Comparison of ENCODE assay signal across 21 cellular contexts in the genomic region with DNA sequence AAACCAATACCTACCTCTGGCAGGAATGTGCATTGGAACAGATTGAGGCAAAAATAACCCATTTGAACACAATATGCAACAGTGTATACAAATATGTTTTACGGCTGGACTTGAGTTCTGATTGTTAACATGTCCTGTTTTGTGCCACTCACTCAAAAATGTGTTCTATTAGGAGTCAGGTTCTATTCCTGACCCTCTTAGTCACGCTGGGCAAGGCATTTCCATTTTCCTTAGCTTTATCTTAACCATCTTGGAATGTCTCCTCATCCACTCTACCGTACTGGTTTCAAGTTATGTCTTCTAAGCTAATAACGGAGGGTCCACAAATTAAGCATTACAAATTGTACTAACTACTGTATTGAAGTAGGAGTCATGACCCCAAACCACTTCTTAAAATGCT.
DNase-seq lines count a peak whose midpoint lies in the region; FAIRE-seq and TF ChIP-seq lines count a peak whose summit lies in the region.
"Had no signal": no experiment of that assay in that cellular context is flagged by ENCODE, and none has a peak within 500 bp of the region (broad histone marks: within the 10 kb centered on the region; RNA-seq: fewer than 3 reads in every experiment).

No MANE protein-coding gene starts in this region.

- peaks cover 3% of the 10 kb centered on the region; the same call in 1 of the 2 replicates for H3K36me3 ChIP-seq in ACC112 (ENCODE audit: insufficient read depth, low read length)
- no peaks in the 10 kb centered on the region for H3K36me3 ChIP-seq in endothelial cell of umbilical vein (ENCODE audit: control insufficient read depth in 2 of 2, extremely low read depth in 1 of 2, insufficient read depth in 2 of 2, low read length in 2 of 2)

- H3K27ac Mint-ChIP-seq in osteocyte (ENCODE audit: unreplicated experiment): peak overlapping the region; percentile 61

- no TSS peak for BruUV-seq in endothelial cell of umbilical vein (replicated peaks; lab: Mats Ljungman, UMichigan)

- DNase-seq in GM12892 (ENCODE audit: insufficient read length) (no peak), endothelial cell of umbilical vein (ENCODE audit: low read depth, low spot score) (no peak), osteocyte (ENCODE audit: extremely low spot score, unreplicated experiment) (no peak), DMS114 treated with DMSO at 0.1 percent for 48 hours (lab: John Stamatoyannopoulos, UW; ENCODE audit: unreplicated experiment) (no peak), NCI-H510A treated with DMSO at 0.1 percent for 48 hours (lab: John Stamatoyannopoulos, UW) (no peak), GM20000 (ENCODE audit: low spot score) (no peak), GDM1 (lab: John Stamatoyannopoulos, UW) (no peak)
- DNase-seq: ACHN; activated CD4-positive, CD25-positive, alpha-beta regulatory T cell; activated gamma-delta T cell treated with Interleukin-2 at 50 U/mL for 16 hours; heart left ventricle; NCI-H1105 treated with DMSO at 0.1 percent for 48 hours; NCI-H774; posterior cingulate gyrus; T-helper 1 cell had no signal

- peaks cover 73% of the 10 kb centered on the region for H3K4me1 ChIP-seq in ACC112 (ENCODE audit: control insufficient read depth, insufficient read depth, low read length, unreplicated experiment)
- H3K4me1 ChIP-seq in endothelial cell of umbilical vein (ENCODE audit: control insufficient read depth, extremely low read depth, insufficient read depth, low read length): peaks cover 38% of the 10 kb centered on the region

- no peak overlapping the region for H3K4me3 Mint-ChIP-seq in osteocyte (ENCODE audit: unreplicated experiment)
- H3K4me3 Mint-ChIP-seq: brain; dendritic cell treated with granulocyte-macrophage colony-stimulating factor and Interleukin-4, amounts not matched to agents 40 ng/mL and 50 ng/mL, for 4 days had no signal

- CTCF ChIA-PET in endothelial cell of umbilical vein (lab: Charles Lee): interaction anchor here (1.3 to 5.6 kb wide), 4 partner anchors 10 to 78 kb away, joined by 3 to 39 read pairs (median 4); a partner anchor contains a TSS

- peaks cover 50% of the 10 kb centered on the region for H3K4me1 Mint-ChIP-seq in osteocyte (ENCODE audit: unreplicated experiment)

- no peaks in the 10 kb centered on the region for H3K27me3 ChIP-seq in ACC112 (ENCODE audit: insufficient read depth, low read length)
- no peaks in the 10 kb centered on the region for H3K27me3 ChIP-seq in endothelial cell of umbilical vein (ENCODE audit: control insufficient read depth in 2 of 2, insufficient read depth in 2 of 2, low read length in 2 of 2)
- H3K27me3 ChIP-seq: heart left ventricle had no signal

- no peaks in the 10 kb centered on the region for H3K9me3 ChIP-seq in endothelial cell of umbilical vein (replicated peaks; ENCODE audit: control insufficient read depth, insufficient read depth, low read length)
- H3K9me3 ChIP-seq: heart left ventricle had no signal

- no peak overlapping the region for H3K9ac ChIP-seq in endothelial cell of umbilical vein (replicated peaks; ENCODE audit: extremely low read depth, insufficient read depth, low read length)

- H3K9me1 ChIP-seq in endothelial cell of umbilical vein (replicated peaks; ENCODE audit: control insufficient read depth, extremely low read depth, insufficient read depth, low read length): no peaks in the 10 kb centered on the region

- FAIRE-seq in GM12892 (lab: Jason Lieb, UNC) (peak; percentile 5), endothelial cell of umbilical vein (lab: Jason Lieb, UNC) (peak; percentile 43)
- FAIRE-seq: H54, keratinocyte had no signal

- dilution Hi-C loops in endothelial cell of umbilical vein (cut with MboI; ENCODE audit: extremely low pct_ligation_motif_present, low sequenced_read_pairs): no loop called here

- no peak overlapping the region for H3K4me3 ChIP-seq in ACC112 (ENCODE audit: low read depth, low read length)
- H3K4me3 ChIP-seq in endothelial cell of umbilical vein (replicated peaks in 1 of 3; ENCODE audit: insufficient read depth in 1 of 3, low read depth in 1 of 3, low read length in 3 of 3): no peak overlapping the region
- H3K4me3 ChIP-seq: heart left ventricle, skin epidermis had no signal

- H4K20me1 ChIP-seq in endothelial cell of umbilical vein (replicated peaks; ENCODE audit: control insufficient read depth, extremely low read depth, insufficient read depth, low read length): no peaks in the 10 kb centered on the region

- H3K79me2 ChIP-seq in ACC112 (ENCODE audit: control insufficient read depth, insufficient read depth, low read length, unreplicated experiment) (peaks cover 67% of the 10 kb centered on the region), endothelial cell of umbilical vein (ENCODE audit: control insufficient read depth, insufficient read depth, low read length) (no peaks in the 10 kb centered on the region)

- H3K27me3 Mint-ChIP-seq in osteocyte (ENCODE audit: unreplicated experiment): no peaks in the 10 kb centered on the region

- no peak overlapping the region for H3K4me2 ChIP-seq in endothelial cell of umbilical vein (ENCODE audit: insufficient read depth, low read length)

- no peak overlapping the region for H2AFZ ChIP-seq in ACC112 (ENCODE audit: low read length, unreplicated experiment)
- no peak overlapping the region for H2AFZ ChIP-seq in endothelial cell of umbilical vein (ENCODE audit: low read depth, low read length)

- H3K9me3 Mint-ChIP-seq in osteocyte (ENCODE audit: unreplicated experiment): no peaks in the 10 kb centered on the region
- H3K9me3 Mint-ChIP-seq: brain had no signal

- H3K27ac ChIP-seq in ACC112 (ENCODE audit: low read depth, low read length): peak overlapping the region; percentile 65
- peak overlapping the region; percentile 15 for H3K27ac ChIP-seq in endothelial cell of umbilical vein (ENCODE audit: insufficient read depth, low read depth, low read length)

- no peak for TF ChIP-seq POLR2A in GM12892 (IDR thresholded peaks at IDR 0.05; ENCODE audit: low read depth, low read length)
- no peak for TF ChIP-seq POLR2A in endothelial cell of umbilical vein (IDR thresholded peaks at IDR 0.05; ENCODE audit: low read depth, low read length)

- POLR2A ChIA-PET in endothelial cell of umbilical vein (lab: Charles Lee): no interaction called here

- intact Hi-C loops in endothelial cell of umbilical vein (cut with micrococcal nuclease): no loop called here

- peaks cover 7% of the 10 kb centered on the region for H3K36me3 Mint-ChIP-seq in osteocyte (ENCODE audit: unreplicated experiment)
- H3K36me3 Mint-ChIP-seq: brain had no signal

- TF ChIP-seq CTCF in endothelial cell of umbilical vein (IDR thresholded peaks at IDR 0.05; ENCODE audit: extremely low read depth in 1 of 2, insufficient read depth in 1 of 2, low read depth in 1 of 2, low read length in 2 of 2) (no peak), osteocyte (IDR thresholded peaks at IDR 0.05) (no peak), GM20000 (IDR thresholded peaks at IDR 0.05; ENCODE audit: extremely low read depth, missing control alignments) (no peak)

TF ChIP-seq in endothelial cell of umbilical vein, 7 proteins besides CTCF, POLR2A, EP300 and RAD21:
- peak; percentile 43 for TF ChIP-seq JUN (IDR thresholded peaks at IDR 0.05; ENCODE audit: borderline replicate concordance, insufficient read depth, insufficient read length, low read depth)
- peak; percentile 47 for TF ChIP-seq GATA2 (IDR thresholded peaks at IDR 0.05; ENCODE audit: insufficient read depth, insufficient read length, low read depth, low read length)
- no peak for TF ChIP-seq MYC (IDR thresholded peaks at IDR 0.05; ENCODE audit: low read depth, low read length)
- no peak for TF ChIP-seq EZH2 (IDR thresholded peaks at IDR 0.05; ENCODE audit: borderline replicate concordance, low read depth, low read length, severe bottlenecking)
- TF ChIP-seq, protein P1, sequence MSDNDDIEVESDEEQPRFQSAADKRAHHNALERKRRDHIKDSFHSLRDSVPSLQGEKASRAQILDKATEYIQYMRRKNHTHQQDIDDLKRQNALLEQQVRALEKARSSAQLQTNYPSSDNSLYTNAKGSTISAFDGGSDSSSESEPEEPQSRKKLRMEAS (IDR thresholded peaks at IDR 0.05; ENCODE audit: insufficient read depth, insufficient read length): no peak
- no peak for TF ChIP-seq POLR2AphosphoS5 (IDR thresholded peaks at IDR 0.05; ENCODE audit: insufficient read depth, low read depth, low read length)
- no peak for TF ChIP-seq FOS (IDR thresholded peaks at IDR 0.05; ENCODE audit: borderline replicate concordance, insufficient read depth, low read length)
